In genomic region chr13:79482271-79482970, GRCh38 we compare ENCODE assay signal across 8 cellular contexts. TPM values are rescaled to one million over a fixed set of nuclear protein-coding genes. Genes with fewer than 3 reads are reported as not detected.
DNase-seq lines count a peak whose midpoint lies in the region; ATAC-seq and TF ChIP-seq lines count a peak whose summit lies in the region.

No MANE protein-coding gene starts in this region.

- H3K4me1 Mint-ChIP-seq in stimulated activated naive CD8-positive, alpha-beta T cell treated with anti-CD3 and anti-CD28 coated beads, Interleukin-15, Interleukin-2, amounts not matched to agents 100 ng/mL and 50 ng/mL, for 24 hours (ENCODE audit: low read depth) = peaks cover 75% of the 10 kb centered on the region

- peak overlapping the region; percentile 9 to 22 for H3K9ac ChIP-seq in liver (ENCODE audit: low read depth in 1 of 2, low read length in 2 of 2)

- peaks cover 4 to 52% (median 32%) of the 10 kb centered on the region in 4 donors for H3K4me1 ChIP-seq in liver (ENCODE audit: control insufficient read depth in 4 of 4, insufficient read depth in 4 of 4, low read length in 3 of 4)

- H3K4me3 ChIP-seq in astrocyte of the cerebellum (ENCODE audit: low read depth, low read length) (peak overlapping the region; percentile 97), liver (ENCODE audit: low read depth in 1 of 3, low read length in 3 of 3) (peak overlapping the region in 2 of 3 donors; percentile 81 to 96)

- no peak for TF ChIP-seq RAD21 in liver (IDR thresholded peaks at IDR 0.05)

- H3K27me3 ChIP-seq in liver (ENCODE audit: control insufficient read depth in 4 of 4, insufficient read depth in 4 of 4, low read length in 3 of 4) = no peaks in the 10 kb centered on the region

- peak overlapping the region; percentile 96 for H3K4me3 Mint-ChIP-seq in stimulated activated naive CD8-positive, alpha-beta T cell treated with anti-CD3 and anti-CD28 coated beads, Interleukin-15, Interleukin-2, amounts not matched to agents 100 ng/mL and 50 ng/mL, for 24 hours

- peaks cover 49% of the 10 kb centered on the region for H3K36me3 Mint-ChIP-seq in stimulated activated naive CD8-positive, alpha-beta T cell treated with anti-CD3 and anti-CD28 coated beads, Interleukin-15, Interleukin-2, amounts not matched to agents 100 ng/mL and 50 ng/mL, for 24 hours (ENCODE audit: low read depth)

- TF ChIP-seq CTCF in astrocyte of the cerebellum (IDR thresholded peaks at IDR 0.05; ENCODE audit: low read depth, low read length, missing control alignments) (no peak), liver (IDR thresholded peaks at IDR 0.05; ENCODE audit: low read depth, low read length, missing input control) (no peak)

- DNase-seq in stimulated activated naive CD8-positive, alpha-beta T cell treated with anti-CD3 and anti-CD28 coated beads, Interleukin-15, Interleukin-2, amounts not matched to agents 100 U/mL and 50 U/mL, for 24 hours = no peak
- DNase-seq in astrocyte of the cerebellum (ENCODE audit: low read depth) (no peak), AG08396 (ENCODE audit: low spot score) (no peak)

- no peaks in the 10 kb centered on the region for H3K36me3 ChIP-seq in liver (ENCODE audit: control insufficient read depth in 4 of 4, insufficient read depth in 3 of 4, low read depth in 1 of 4, low read length in 3 of 4)

- peaks cover 18% of the 10 kb centered on the region for H3K27me3 Mint-ChIP-seq in stimulated activated naive CD8-positive, alpha-beta T cell treated with anti-CD3 and anti-CD28 coated beads, Interleukin-15, Interleukin-2, amounts not matched to agents 100 ng/mL and 50 ng/mL, for 24 hours

- H3K27ac ChIP-seq in liver (ENCODE audit: low read depth in 1 of 2, low read length in 2 of 2) = no peak overlapping the region

- in situ Hi-C loops in astrocyte of the cerebellum (cut with HindIII; ENCODE audit: low sequenced_read_pairs) = no loop called here

- H3K27ac Mint-ChIP-seq in stimulated activated naive CD8-positive, alpha-beta T cell treated with anti-CD3 and anti-CD28 coated beads, Interleukin-15, Interleukin-2, amounts not matched to agents 100 ng/mL and 50 ng/mL, for 24 hours = peak overlapping the region; percentile 99

- H3K9me3 ChIP-seq in liver (ENCODE audit: control insufficient read depth in 4 of 4, low read length in 3 of 4) = no peaks in the 10 kb centered on the region

- WGBS in liver = 63% methylated on average over 3 of the region's 3 CpGs

- no peak for ATAC-seq in stimulated activated naive CD8-positive, alpha-beta T cell treated with anti-CD3 and anti-CD28 coated beads, Interleukin-15, Interleukin-2, amounts not matched to agents 100 U/mL and 50 U/mL, for 24 hours
- ATAC-seq in HG03025 (IDR thresholded peaks at IDR 0.05; ENCODE audit: low FRiP score, unreplicated experiment) (no peak), HG02763 (IDR thresholded peaks at IDR 0.05; ENCODE audit: unreplicated experiment) (no peak), HG02759 (IDR thresholded peaks at IDR 0.05; ENCODE audit: unreplicated experiment) (no peak)

- H3K9me3 Mint-ChIP-seq in stimulated activated naive CD8-positive, alpha-beta T cell treated with anti-CD3 and anti-CD28 coated beads, Interleukin-15, Interleukin-2, amounts not matched to agents 100 ng/mL and 50 ng/mL, for 24 hours = no peaks in the 10 kb centered on the region

TF ChIP-seq in liver, 16 proteins besides CTCF, POLR2A, EP300 and RAD21:
- TF ChIP-seq ZBTB33 (IDR thresholded peaks at IDR 0.05) (no peak), RXRA (IDR thresholded peaks at IDR 0.05) (no peak), TAF1 (conservative IDR thresholded peaks at IDR 0.05) (no peak), HNF4A (conservative IDR thresholded peaks at IDR 0.05) (no peak)
- TF ChIP-seq, protein P1, sequence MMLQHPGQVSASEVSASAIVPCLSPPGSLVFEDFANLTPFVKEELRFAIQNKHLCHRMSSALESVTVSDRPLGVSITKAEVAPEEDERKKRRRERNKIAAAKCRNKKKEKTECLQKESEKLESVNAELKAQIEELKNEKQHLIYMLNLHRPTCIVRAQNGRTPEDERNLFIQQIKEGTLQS (IDR thresholded peaks at IDR 0.05) = no peak

RNA-seq across cellular contexts. Expression of gene NDFIP2, which starts 1.5 kb away (rescaled TPM):
- total RNA-seq in liver = 10 to 100 TPM; 15.5 to 22.2 TPM
- polyA plus RNA-seq in liver = 10 to 100 TPM; 16.0 to 16.6 TPM
